In the genomic region with DNA sequence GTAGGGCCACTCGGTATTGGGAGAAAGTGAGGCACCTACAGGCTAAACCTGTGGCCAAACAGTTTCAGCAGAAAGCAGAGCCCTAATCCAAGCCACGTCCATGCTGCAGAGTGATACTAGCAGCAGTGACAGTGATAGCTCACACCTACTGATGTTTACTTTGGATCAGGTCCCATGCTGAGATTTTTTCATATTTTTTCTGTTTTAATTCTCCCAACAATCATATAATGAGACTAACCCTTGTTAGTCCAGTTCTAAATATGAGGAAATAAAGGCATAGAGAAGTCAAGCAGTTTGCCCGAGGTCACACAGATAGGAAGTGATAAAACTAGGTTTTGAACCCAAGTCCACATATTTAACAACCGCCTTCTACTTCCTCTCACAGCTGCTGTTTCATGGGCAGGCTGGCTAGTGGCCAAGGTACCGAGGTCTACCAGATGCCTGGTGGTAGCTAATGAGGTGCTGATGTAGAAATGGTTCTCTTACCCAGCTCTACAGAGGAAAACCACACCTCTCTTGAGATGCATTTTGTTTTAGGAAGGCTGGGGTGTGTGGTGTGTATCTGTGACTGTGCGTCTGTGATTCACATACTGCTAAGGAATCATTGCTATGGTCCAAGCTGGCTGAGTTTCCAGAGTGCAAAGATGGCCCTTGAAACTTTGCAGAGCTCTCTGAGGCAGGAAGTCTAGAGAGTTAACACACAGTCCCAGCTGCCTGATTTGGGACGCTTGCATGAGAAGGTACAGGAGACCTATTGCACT, we compare ENCODE assay signal across 9 cellular contexts.
A peak's percentile ranks its signal among the peaks of the same experiment; 100 is the strongest.
DNase-seq lines count a peak whose midpoint lies in the region; ATAC-seq, FAIRE-seq and TF ChIP-seq lines count a peak whose summit lies in the region.
"Had no signal": no experiment of that assay in that cellular context is flagged by ENCODE, and none has a peak within 500 bp of the region (broad histone marks: within the 10 kb centered on the region; RNA-seq: fewer than 3 reads in every experiment).

No MANE protein-coding gene starts in this region.

- CTCF ChIA-PET in GM10248 (lab: Yijun Ruan, JAX) = interaction anchor here (0.7 to 1.9 kb wide), 5 partner anchors 11 to 89 kb away, joined by 3 to 11 read pairs (median 6); no protein-coding TSS in a partner anchor

- no peaks in the 10 kb centered on the region for H3K9me3 Mint-ChIP-seq in osteocyte (ENCODE audit: unreplicated experiment)

- DNase-seq in GM10248 (ENCODE audit: extremely low spot score) = peak; percentile 40
- DNase-seq in Jurkat, Clone E6-1 (ENCODE audit: low read depth, low spot score) = peak; percentile 91
- peak; percentile 62 for DNase-seq in RCC 7860 (ENCODE audit: low spot score)
- peak; percentile 85 for DNase-seq in fibroblast of mammary gland (ENCODE audit: low read depth)
- peak; percentile 40 for DNase-seq in superior temporal gyrus (ENCODE audit: extremely low spot score)
- DNase-seq in omental fat pad (ENCODE audit: low spot score) = no peak
- DNase-seq in osteocyte (ENCODE audit: extremely low spot score, unreplicated experiment) = no peak
- no peak for DNase-seq in cerebellar cortex (ENCODE audit: low spot score)

- no peak overlapping the region; the same call in 1 of the 2 replicates for H3K4me3 ChIP-seq in Jurkat, Clone E6-1 (ENCODE audit: low read length)
- no peak overlapping the region for H3K4me3 ChIP-seq in fibroblast of mammary gland (ENCODE audit: control insufficient read depth, low read depth, low read length)
- H3K4me3 ChIP-seq: tibial artery had no signal

- FAIRE-seq in RCC 7860 (lab: Jason Lieb, UNC) = peak; percentile 77

- TF ChIP-seq CTCF in GM10248 (IDR thresholded peaks at IDR 0.05; ENCODE audit: control extremely low read depth, extremely low read depth, low read depth, missing control alignments) (no peak), fibroblast of mammary gland (conservative IDR thresholded peaks at IDR 0.05; ENCODE audit: control insufficient read depth, insufficient read depth, low read depth, low read length) (no peak), omental fat pad (IDR thresholded peaks at IDR 0.05) (no peak), osteocyte (IDR thresholded peaks at IDR 0.05) (no peak)

- no peak for ATAC-seq in omental fat pad (ENCODE audit: low FRiP score)

- no peak overlapping the region for H3K27ac Mint-ChIP-seq in osteocyte (ENCODE audit: unreplicated experiment)

- POLR2A ChIA-PET in GM10248 (lab: Yijun Ruan, JAX) = no interaction called here

- peaks cover 10% of the 10 kb centered on the region for H3K36me3 Mint-ChIP-seq in osteocyte (ENCODE audit: unreplicated experiment)

- peaks cover 28% of the 10 kb centered on the region for H3K4me1 Mint-ChIP-seq in osteocyte (ENCODE audit: unreplicated experiment)

- no peaks in the 10 kb centered on the region for H3K27me3 Mint-ChIP-seq in osteocyte (ENCODE audit: unreplicated experiment)

- no peak overlapping the region for H3K4me3 Mint-ChIP-seq in osteocyte (ENCODE audit: unreplicated experiment)

Comparison
In these comparisons a context has a peak if more than half of its experiments do, and no peak if none do; other contexts are left out.
1. DNase-seq: peak in GM10248 (single experiment), Jurkat, Clone E6-1 (single experiment), RCC 7860 (single experiment), fibroblast of mammary gland (single experiment) and superior temporal gyrus (single experiment); none in omental fat pad (single experiment), osteocyte (single experiment) and cerebellar cortex (single experiment).